Comparison of ENCODE assay signal across 24 cellular contexts in the genomic region with DNA sequence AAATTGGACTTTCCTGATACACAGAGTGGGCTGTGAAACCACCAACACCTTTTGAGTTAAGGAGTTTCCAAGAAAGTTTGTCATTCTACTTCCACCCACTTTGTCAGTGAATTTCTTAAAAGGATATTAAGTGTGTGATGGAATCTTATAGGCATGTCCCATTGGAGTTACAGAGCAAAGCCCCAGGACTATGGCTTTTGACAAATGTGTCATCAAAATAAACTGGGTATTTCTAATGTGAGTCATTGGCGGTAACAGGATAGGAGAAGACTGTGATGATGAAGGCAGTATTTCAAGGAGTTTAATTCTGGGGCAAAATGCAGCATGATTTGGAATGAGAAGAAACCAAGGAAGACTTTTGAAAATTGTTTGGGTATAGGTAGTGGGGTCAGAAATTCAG.
"Had no signal": no experiment of that assay in that cellular context is flagged by ENCODE, and none has a peak within 500 bp of the region (broad histone marks: within the 10 kb centered on the region; RNA-seq: fewer than 3 reads in every experiment).

No MANE protein-coding gene starts in this region.

- H3K36me3 Mint-ChIP-seq: activated CD4-positive, alpha-beta memory T cell treated with anti-CD3 and anti-CD28 coated beads for 36 hours; activated naive CD8-positive, alpha-beta T cell treated with anti-CD3 and anti-CD28 coated beads, Interleukin-2, amount 10 ng/mL, durations not matched to agents 7 days and 5 days; natural killer cell had no signal

- H3K27me3 Mint-ChIP-seq: activated CD4-positive, alpha-beta memory T cell treated with anti-CD3 and anti-CD28 coated beads for 36 hours; activated naive CD8-positive, alpha-beta T cell treated with anti-CD3 and anti-CD28 coated beads, Interleukin-2, amount 10 ng/mL, durations not matched to agents 7 days and 5 days had no signal

- H3K27ac Mint-ChIP-seq: activated CD4-positive, alpha-beta memory T cell treated with anti-CD3 and anti-CD28 coated beads for 36 hours; activated naive CD4-positive, alpha-beta T cell treated with anti-CD3 and anti-CD28 coated beads for 36 hours; activated naive CD8-positive, alpha-beta T cell treated with anti-CD3 and anti-CD28 coated beads, Interleukin-2, amount 10 ng/mL, durations not matched to agents 7 days and 5 days; activated T-helper 1 cell treated with anti-CD3 and anti-CD28 coated beads, Interleukin-12 subunit alpha, Interleukin-12 subunit beta, Interleukin-2, Interleukin-4 antibody, amounts not matched to agents 30 ng/mL and 10 ng/mL and 1 ng/mL, durations not matched to agents 14 hours and 24 hours and 36 hours; natural killer cell had no signal

- H3K36me3 ChIP-seq: ascending aorta, esophagus squamous epithelium, left ventricle myocardium inferior, suprapubic skin, tibial artery, upper lobe of right lung had no signal

- H3K4me1 Mint-ChIP-seq: activated naive CD8-positive, alpha-beta T cell treated with anti-CD3 and anti-CD28 coated beads, Interleukin-2, amount 10 ng/mL, durations not matched to agents 7 days and 5 days; natural killer cell had no signal

- H3K27ac ChIP-seq: ascending aorta, epithelial cell of prostate, esophagus squamous epithelium, left ventricle myocardium inferior, suprapubic skin, tibial artery, upper lobe of right lung, VCaP had no signal

- H3K4me1 ChIP-seq: ascending aorta, left ventricle myocardium inferior, suprapubic skin, tibial artery, upper lobe of right lung had no signal

- DNase-seq: activated CD4-positive, alpha-beta memory T cell treated with anti-CD3 and anti-CD28 coated beads for 36 hours; activated CD4-positive, alpha-beta T cell treated with anti-CD3 and anti-CD28 coated beads for 48 hours; activated CD8-positive, alpha-beta memory T cell treated with anti-CD3 and anti-CD28 coated beads, Interleukin-2, amount 50 U/mL, for 4 hours; activated effector memory CD4-positive, alpha-beta T cell treated with anti-CD3 and anti-CD28 coated beads, Interleukin-2, amount 50 U/mL, for 16 hours; activated naive CD4-positive, alpha-beta T cell treated with anti-CD3 and anti-CD28 coated beads for 36 hours; activated naive CD8-positive, alpha-beta T cell treated with anti-CD3 and anti-CD28 coated beads, Interleukin-2, amount 10 ng/mL, durations not matched to agents 7 days and 5 days; activated T-cell treated with anti-CD3 and anti-CD28 coated beads, Interleukin-2, amount 50 U/mL, for 1 hour; effector CD8-positive, alpha-beta T cell; esophagus squamous epithelium; left ventricle myocardium inferior; mesendoderm; natural killer cell; right cardiac atrium; stimulated activated CD4-positive, alpha-beta T cell treated with anti-CD3 and anti-CD28 coated beads, Interleukin-15, amount 100 ng/mL, for 24 hours; stimulated activated CD4-positive, alpha-beta T cell treated with anti-CD3 and anti-CD28 coated beads, Interleukin-2, amount 100 ng/mL, for 24 hours; stimulated activated naive CD4-positive, alpha-beta T cell; tibial artery; upper lobe of right lung had no signal

- H3K4me3 Mint-ChIP-seq: activated CD4-positive, alpha-beta memory T cell treated with anti-CD3 and anti-CD28 coated beads for 36 hours; activated naive CD4-positive, alpha-beta T cell treated with anti-CD3 and anti-CD28 coated beads for 36 hours; activated naive CD8-positive, alpha-beta T cell treated with anti-CD3 and anti-CD28 coated beads, Interleukin-2, amount 10 ng/mL, durations not matched to agents 7 days and 5 days; activated T-helper 1 cell treated with anti-CD3 and anti-CD28 coated beads, Interleukin-12 subunit alpha, Interleukin-12 subunit beta, Interleukin-2, Interleukin-4 antibody, amounts not matched to agents 30 ng/mL and 10 ng/mL and 1 ng/mL, durations not matched to agents 14 hours and 24 hours and 36 hours; natural killer cell had no signal

- H3K27me3 ChIP-seq: ascending aorta, esophagus squamous epithelium, suprapubic skin, tibial artery, upper lobe of right lung had no signal

- H3K4me3 ChIP-seq: ascending aorta, esophagus squamous epithelium, left ventricle myocardium inferior, lung, suprapubic skin, tibial artery, upper lobe of right lung had no signal

- H3K9me3 ChIP-seq: ascending aorta, esophagus squamous epithelium, tibial artery, upper lobe of right lung had no signal

- ATAC-seq: natural killer cell, right cardiac atrium, upper lobe of right lung had no signal
